ENCODE assay signal across 14 cellular contexts in the genomic region with DNA sequence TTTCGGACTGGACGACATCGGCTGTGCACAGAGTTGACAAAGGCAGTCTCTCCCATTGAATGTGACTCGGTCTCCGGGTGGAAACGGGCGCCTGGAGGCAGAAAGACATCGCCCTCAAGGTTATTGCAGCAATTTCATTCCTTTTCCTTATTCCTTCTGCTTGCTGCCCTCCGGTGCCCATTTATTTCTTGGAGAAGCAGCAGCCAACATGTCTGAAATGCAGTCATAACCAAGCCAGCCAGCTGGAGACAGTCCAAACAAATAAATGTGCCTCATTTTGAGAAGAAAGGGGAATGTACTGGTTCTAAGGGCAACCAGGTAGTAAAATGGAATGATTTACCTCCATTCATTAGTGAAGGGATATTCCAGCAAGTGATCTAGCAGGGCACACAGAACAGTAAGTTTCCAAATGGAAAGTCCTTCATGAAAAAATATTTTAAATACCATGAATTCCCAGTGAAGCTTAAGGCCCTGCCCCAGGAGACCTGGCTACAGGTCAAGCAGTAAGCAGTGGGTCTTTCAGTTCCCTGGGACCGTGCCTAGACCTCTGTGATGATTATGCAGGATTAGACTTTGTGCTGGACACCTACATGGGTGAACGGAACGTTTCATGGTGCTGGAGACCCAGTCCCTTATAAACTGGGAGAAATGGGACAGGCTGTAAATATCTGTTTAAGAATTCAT.
A peak's percentile ranks its signal among the peaks of the same experiment; 100 is the strongest.
DNase-seq lines count a peak whose midpoint lies in the region; ATAC-seq and TF ChIP-seq lines count a peak whose summit lies in the region.
"Had no signal": no experiment of that assay in that cellular context is flagged by ENCODE, and none has a peak within 500 bp of the region (broad histone marks: within the 10 kb centered on the region; RNA-seq: fewer than 3 reads in every experiment).

No MANE protein-coding gene starts in this region.

- H3F3A ChIP-seq in GM23248 (ENCODE audit: insufficient read depth), result no peaks in the 10 kb centered on the region

- H3K36me3 ChIP-seq in GM23248 (ENCODE audit: low read depth) (no peaks in the 10 kb centered on the region), WERI-Rb-1 (0 out of 2 replicates have a peak, but pooled peaks cover 4% of the 10 kb centered on the region)
- H3K36me3 ChIP-seq: tibial artery had no signal

- H3K27me3 ChIP-seq in GM23248 (replicated peaks; ENCODE audit: insufficient read depth) (peaks cover 7% of the 10 kb centered on the region; the same call in 1 of the 2 replicates), WERI-Rb-1 (ENCODE audit: insufficient read depth, low read depth, severe bottlenecking) (no peaks in the 10 kb centered on the region)
- H3K27me3 ChIP-seq: tibial artery had no signal

- H2AFZ ChIP-seq in GM23248, result no peak overlapping the region
- H2AFZ ChIP-seq: GM23338 had no signal

- in situ Hi-C loops in GM23248 (cut with MboI), result no loop called here

- 72 to 77% methylated on average over 12 of the region's 12 CpGs for WGBS in GM23248 (ENCODE audit: low coverage in 1 of 2, low lambda C conversion rate in 2 of 2, missing lambda C conversion rate in 2 of 2), 2 experiments

- H3K9me2 ChIP-seq in GM23248 (ENCODE audit: insufficient read depth), result no peaks in the 10 kb centered on the region

- H3K9ac ChIP-seq in GM23248, result no peak overlapping the region

- no peak overlapping the region for H3K4me3 ChIP-seq in GM23248
- no peak overlapping the region for H3K4me3 ChIP-seq in WERI-Rb-1 (ENCODE audit: low read depth, low read length)
- H3K4me3 ChIP-seq: GM23338, tibial artery had no signal

- H3K79me2 ChIP-seq in GM23248 (ENCODE audit: insufficient read depth), result no peaks in the 10 kb centered on the region

- no peaks in the 10 kb centered on the region for H3K4me1 ChIP-seq in GM23248 (ENCODE audit: insufficient read depth)

- DNase-seq in NCI-H1105 (lab: John Stamatoyannopoulos, UW) (peak; percentile 29), kidney tubule cell (ENCODE audit: low spot score) (peak; percentile 13), renal cortical epithelial cell (ENCODE audit: low read depth) (peak; percentile 94), GM23248 (no peak), WERI-Rb-1 (no peak)
- DNase-seq: activated CD4-positive, alpha-beta T cell treated with anti-CD3 and anti-CD28 coated beads for 1 hour; NCI-H2171; tibial artery had no signal

- no peaks in the 10 kb centered on the region for H4K20me1 ChIP-seq in GM23248 (ENCODE audit: insufficient read depth)

- no peak overlapping the region for H3K27ac ChIP-seq in GM23248
- no peak overlapping the region for H3K27ac ChIP-seq in WERI-Rb-1

- peak; percentile 61 for ATAC-seq in SK-N-SH treated with all-trans-retinoic acid at 6 μM for 48 hours
- ATAC-seq in HG03521 (IDR thresholded peaks at IDR 0.05; ENCODE audit: unreplicated experiment), result no peak
- ATAC-seq: activated T-helper 17 cell treated with anti-CD3 and anti-CD28 coated beads, Interleukin-2, amount 50 U/mL, for 72 hours; GM23338; Right ventricle myocardium inferior; stimulated activated memory B cell treated with anti-CD40 and anti-IgM and Interleukin-4, amounts not matched to agents 10 μg/mL and 1 μg/mL and 100 μg/mL, for 72 hours had no signal

- TF ChIP-seq CTCF in WERI-Rb-1 (IDR thresholded peaks at IDR 0.05; ENCODE audit: low read depth, low read length), result no peak

- H3K9me3 ChIP-seq in GM23248 (ENCODE audit: low read depth), result no peaks in the 10 kb centered on the region
- H3K9me3 ChIP-seq in WERI-Rb-1 (ENCODE audit: severe bottlenecking), result no peaks in the 10 kb centered on the region
- H3K9me3 ChIP-seq: tibial artery had no signal

- H3K4me2 ChIP-seq in GM23248 (ENCODE audit: unreplicated experiment), result no peak overlapping the region
- H3K4me2 ChIP-seq: GM23338 had no signal

TF ChIP-seq in SK-N-SH treated with all-trans-retinoic acid at 6 μM for 48 hours, 23 proteins besides CTCF, POLR2A, EP300 and RAD21:
- TF ChIP-seq BACH2 (CRISPR knock-in tag; IDR thresholded peaks at IDR 0.05; ENCODE audit: borderline replicate concordance) (no peak), SNAI2 (CRISPR knock-in tag; IDR thresholded peaks at IDR 0.05) (no peak), ISL1 (CRISPR knock-in tag; IDR thresholded peaks at IDR 0.05) (no peak), PPARA (CRISPR knock-in tag; IDR thresholded peaks at IDR 0.05; ENCODE audit: borderline replicate concordance) (no peak), TCF4 (CRISPR knock-in tag; IDR thresholded peaks at IDR 0.05; ENCODE audit: borderline replicate concordance) (no peak), ZFP3 (CRISPR knock-in tag; IDR thresholded peaks at IDR 0.05) (no peak), GLIS3 (CRISPR knock-in tag; IDR thresholded peaks at IDR 0.05) (no peak), ZC3H10 (CRISPR knock-in tag; IDR thresholded peaks at IDR 0.05) (no peak), OSR1 (CRISPR knock-in tag; IDR thresholded peaks at IDR 0.05) (no peak), ESRRG (CRISPR knock-in tag; IDR thresholded peaks at IDR 0.05) (no peak), ZNF8 (CRISPR knock-in tag; IDR thresholded peaks at IDR 0.05) (no peak), RARB (CRISPR knock-in tag; IDR thresholded peaks at IDR 0.05) (no peak), ZFP30 (CRISPR knock-in tag; IDR thresholded peaks at IDR 0.05) (no peak), ARNTL (CRISPR knock-in tag; IDR thresholded peaks at IDR 0.05; ENCODE audit: borderline replicate concordance, low read depth) (no peak), ZNF70 (CRISPR knock-in tag; IDR thresholded peaks at IDR 0.05) (no peak), ZNF565 (CRISPR knock-in tag; conservative IDR thresholded peaks at IDR 0.05; ENCODE audit: low read depth) (no peak), CSDC2 (CRISPR knock-in tag; IDR thresholded peaks at IDR 0.05) (no peak)
- TF ChIP-seq, protein P1, sequence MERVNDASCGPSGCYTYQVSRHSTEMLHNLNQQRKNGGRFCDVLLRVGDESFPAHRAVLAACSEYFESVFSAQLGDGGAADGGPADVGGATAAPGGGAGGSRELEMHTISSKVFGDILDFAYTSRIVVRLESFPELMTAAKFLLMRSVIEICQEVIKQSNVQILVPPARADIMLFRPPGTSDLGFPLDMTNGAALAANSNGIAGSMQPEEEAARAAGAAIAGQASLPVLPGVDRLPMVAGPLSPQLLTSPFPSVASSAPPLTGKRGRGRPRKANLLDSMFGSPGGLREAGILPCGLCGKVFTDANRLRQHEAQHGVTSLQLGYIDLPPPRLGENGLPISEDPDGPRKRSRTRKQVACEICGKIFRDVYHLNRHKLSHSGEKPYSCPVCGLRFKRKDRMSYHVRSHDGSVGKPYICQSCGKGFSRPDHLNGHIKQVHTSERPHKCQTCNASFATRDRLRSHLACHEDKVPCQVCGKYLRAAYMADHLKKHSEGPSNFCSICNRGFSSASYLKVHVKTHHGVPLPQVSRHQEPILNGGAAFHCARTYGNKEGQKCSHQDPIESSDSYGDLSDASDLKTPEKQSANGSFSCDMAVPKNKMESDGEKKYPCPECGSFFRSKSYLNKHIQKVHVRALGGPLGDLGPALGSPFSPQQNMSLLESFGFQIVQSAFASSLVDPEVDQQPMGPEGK (CRISPR knock-in tag; IDR thresholded peaks at IDR 0.05; ENCODE audit: borderline replicate concordance), result no peak
- TF ChIP-seq, protein P2, sequence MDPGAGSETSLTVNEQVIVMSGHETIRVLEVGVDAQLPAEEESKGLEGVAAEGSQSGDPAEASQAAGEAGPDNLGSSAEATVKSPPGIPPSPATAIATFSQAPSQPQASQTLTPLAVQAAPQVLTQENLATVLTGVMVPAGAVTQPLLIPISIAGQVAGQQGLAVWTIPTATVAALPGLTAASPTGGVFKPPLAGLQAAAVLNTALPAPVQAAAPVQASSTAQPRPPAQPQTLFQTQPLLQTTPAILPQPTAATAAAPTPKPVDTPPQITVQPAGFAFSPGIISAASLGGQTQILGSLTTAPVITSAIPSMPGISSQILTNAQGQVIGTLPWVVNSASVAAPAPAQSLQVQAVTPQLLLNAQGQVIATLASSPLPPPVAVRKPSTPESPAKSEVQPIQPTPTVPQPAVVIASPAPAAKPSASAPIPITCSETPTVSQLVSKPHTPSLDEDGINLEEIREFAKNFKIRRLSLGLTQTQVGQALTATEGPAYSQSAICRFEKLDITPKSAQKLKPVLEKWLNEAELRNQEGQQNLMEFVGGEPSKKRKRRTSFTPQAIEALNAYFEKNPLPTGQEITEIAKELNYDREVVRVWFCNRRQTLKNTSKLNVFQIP (CRISPR knock-in tag; IDR thresholded peaks at IDR 0.05; ENCODE audit: borderline replicate concordance, low read depth), result no peak

Comparison
In these comparisons a context has a peak if more than half of its experiments do, and no peak if none do; other contexts are left out.
1. DNase-seq: peak in NCI-H1105 (single experiment), kidney tubule cell (single experiment) and renal cortical epithelial cell (single experiment); none in GM23248 (single experiment) and WERI-Rb-1 (single experiment).